Comparison of ENCODE assay signal across 2 cellular contexts in the genomic region with DNA sequence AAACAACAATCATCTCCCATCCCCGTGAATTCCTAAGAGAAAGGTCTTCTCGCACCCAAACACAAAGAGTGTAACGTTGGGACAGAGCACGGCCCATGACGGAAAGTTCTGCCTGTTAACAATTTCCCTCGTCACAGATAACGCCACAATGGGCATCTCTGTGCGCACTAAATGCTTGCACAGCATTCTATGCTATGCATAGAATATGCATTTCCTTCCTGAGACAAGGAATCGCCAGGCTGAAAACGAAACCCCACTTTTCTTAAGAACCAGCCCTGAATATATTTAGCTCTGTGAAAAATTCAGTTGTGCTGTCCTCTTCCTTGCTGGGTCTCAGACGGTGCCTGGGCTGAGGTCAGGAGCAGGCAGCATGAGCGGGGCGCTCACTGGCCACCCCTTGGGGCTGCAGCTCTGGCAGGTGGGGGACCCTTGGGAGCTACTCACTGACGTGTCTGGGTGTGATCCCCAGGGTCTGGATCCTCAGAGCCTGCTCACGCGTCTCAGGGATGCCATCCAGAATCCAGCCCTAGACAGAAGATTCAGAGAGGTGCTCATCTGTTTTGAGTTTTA.
TF ChIP-seq lines count a peak whose summit lies in the region.

No MANE protein-coding gene starts in this region.

TF ChIP-seq in A549, 52 proteins besides CTCF, POLR2A, EP300 and RAD21 (continued from another document):
- TF ChIP-seq, protein P1, sequence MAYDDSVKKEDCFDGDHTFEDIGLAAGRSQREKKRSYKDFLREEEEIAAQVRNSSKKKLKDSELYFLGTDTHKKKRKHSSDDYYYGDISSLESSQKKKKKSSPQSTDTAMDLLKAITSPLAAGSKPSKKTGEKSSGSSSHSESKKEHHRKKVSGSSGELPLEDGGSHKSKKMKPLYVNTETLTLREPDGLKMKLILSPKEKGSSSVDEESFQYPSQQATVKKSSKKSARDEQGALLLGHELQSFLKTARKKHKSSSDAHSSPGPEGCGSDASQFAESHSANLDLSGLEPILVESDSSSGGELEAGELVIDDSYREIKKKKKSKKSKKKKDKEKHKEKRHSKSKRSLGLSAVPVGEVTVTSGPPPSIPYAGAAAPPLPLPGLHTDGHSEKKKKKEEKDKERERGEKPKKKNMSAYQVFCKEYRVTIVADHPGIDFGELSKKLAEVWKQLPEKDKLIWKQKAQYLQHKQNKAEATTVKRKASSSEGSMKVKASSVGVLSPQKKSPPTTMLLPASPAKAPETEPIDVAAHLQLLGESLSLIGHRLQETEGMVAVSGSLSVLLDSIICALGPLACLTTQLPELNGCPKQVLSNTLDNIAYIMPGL (CRISPR knock-in tag; IDR thresholded peaks at IDR 0.05; ENCODE audit: borderline replicate concordance), result no peak
- TF ChIP-seq, protein P2, sequence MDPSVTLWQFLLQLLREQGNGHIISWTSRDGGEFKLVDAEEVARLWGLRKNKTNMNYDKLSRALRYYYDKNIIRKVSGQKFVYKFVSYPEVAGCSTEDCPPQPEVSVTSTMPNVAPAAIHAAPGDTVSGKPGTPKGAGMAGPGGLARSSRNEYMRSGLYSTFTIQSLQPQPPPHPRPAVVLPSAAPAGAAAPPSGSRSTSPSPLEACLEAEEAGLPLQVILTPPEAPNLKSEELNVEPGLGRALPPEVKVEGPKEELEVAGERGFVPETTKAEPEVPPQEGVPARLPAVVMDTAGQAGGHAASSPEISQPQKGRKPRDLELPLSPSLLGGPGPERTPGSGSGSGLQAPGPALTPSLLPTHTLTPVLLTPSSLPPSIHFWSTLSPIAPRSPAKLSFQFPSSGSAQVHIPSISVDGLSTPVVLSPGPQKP (IDR thresholded peaks at IDR 0.05; ENCODE audit: low read depth, low read length), result no peak

TF ChIP-seq in K562, 482 proteins besides CTCF, POLR2A, EP300 and RAD21:
- TF ChIP-seq, protein P3, sequence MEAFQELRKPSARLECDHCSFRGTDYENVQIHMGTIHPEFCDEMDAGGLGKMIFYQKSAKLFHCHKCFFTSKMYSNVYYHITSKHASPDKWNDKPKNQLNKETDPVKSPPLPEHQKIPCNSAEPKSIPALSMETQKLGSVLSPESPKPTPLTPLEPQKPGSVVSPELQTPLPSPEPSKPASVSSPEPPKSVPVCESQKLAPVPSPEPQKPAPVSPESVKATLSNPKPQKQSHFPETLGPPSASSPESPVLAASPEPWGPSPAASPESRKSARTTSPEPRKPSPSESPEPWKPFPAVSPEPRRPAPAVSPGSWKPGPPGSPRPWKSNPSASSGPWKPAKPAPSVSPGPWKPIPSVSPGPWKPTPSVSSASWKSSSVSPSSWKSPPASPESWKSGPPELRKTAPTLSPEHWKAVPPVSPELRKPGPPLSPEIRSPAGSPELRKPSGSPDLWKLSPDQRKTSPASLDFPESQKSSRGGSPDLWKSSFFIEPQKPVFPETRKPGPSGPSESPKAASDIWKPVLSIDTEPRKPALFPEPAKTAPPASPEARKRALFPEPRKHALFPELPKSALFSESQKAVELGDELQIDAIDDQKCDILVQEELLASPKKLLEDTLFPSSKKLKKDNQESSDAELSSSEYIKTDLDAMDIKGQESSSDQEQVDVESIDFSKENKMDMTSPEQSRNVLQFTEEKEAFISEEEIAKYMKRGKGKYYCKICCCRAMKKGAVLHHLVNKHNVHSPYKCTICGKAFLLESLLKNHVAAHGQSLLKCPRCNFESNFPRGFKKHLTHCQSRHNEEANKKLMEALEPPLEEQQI (IDR thresholded peaks at IDR 0.05), result no peak
- TF ChIP-seq ZNF316 (IDR thresholded peaks at IDR 0.05) (0 out of 2 replicates have a peak, but pooled peaks have one; percentile 16), CAMTA2 (CRISPR knock-in tag; conservative IDR thresholded peaks at IDR 0.05) (no peak), NR2F6 (CRISPR knock-in tag; IDR thresholded peaks at IDR 0.05) (no peak), BCL6 (CRISPR knock-in tag; IDR thresholded peaks at IDR 0.05) (no peak)
- TF ChIP-seq, protein P4, sequence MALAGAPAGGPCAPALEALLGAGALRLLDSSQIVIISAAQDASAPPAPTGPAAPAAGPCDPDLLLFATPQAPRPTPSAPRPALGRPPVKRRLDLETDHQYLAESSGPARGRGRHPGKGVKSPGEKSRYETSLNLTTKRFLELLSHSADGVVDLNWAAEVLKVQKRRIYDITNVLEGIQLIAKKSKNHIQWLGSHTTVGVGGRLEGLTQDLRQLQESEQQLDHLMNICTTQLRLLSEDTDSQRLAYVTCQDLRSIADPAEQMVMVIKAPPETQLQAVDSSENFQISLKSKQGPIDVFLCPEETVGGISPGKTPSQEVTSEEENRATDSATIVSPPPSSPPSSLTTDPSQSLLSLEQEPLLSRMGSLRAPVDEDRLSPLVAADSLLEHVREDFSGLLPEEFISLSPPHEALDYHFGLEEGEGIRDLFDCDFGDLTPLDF (CRISPR knock-in tag; IDR thresholded peaks at IDR 0.05), result no peak
TF ChIP-seq in K562: peak in this region for 1.
